In genomic region chr7:16753932-16754571, GRCh38 we compare ENCODE assay signal across 8 cellular contexts. TPM values are rescaled to one million over a fixed set of nuclear protein-coding genes. Genes with fewer than 3 reads are reported as not detected.
DNase-seq lines count a peak whose midpoint lies in the region; FAIRE-seq and TF ChIP-seq lines count a peak whose summit lies in the region.

No MANE protein-coding gene starts in this region.

- peak overlapping the region in 1 of 2 experiments; percentile 86 for H3K14ac ChIP-seq in mesenchymal stem cell (ENCODE audit: low read length in 2 of 2)

- H3K36me3 ChIP-seq in ACC112 (ENCODE audit: insufficient read depth, low read length) (no peaks in the 10 kb centered on the region), HUES48 (ENCODE audit: control insufficient read depth, insufficient read depth, low read length) (no peaks in the 10 kb centered on the region), SU-DHL-6 (ENCODE audit: low read length) (no peaks in the 10 kb centered on the region), ectodermal cell (ENCODE audit: control insufficient read depth, insufficient read depth, low read length) (no peaks in the 10 kb centered on the region), mesenchymal stem cell (ENCODE audit: control insufficient read depth in 1 of 2, insufficient read depth in 2 of 2, low read depth in 1 of 2, low read length in 2 of 2) (no peaks in the 10 kb centered on the region), tibial nerve (no peaks in the 10 kb centered on the region)

- no peak for TF ChIP-seq CTCF in GM12865 (IDR thresholded peaks at IDR 0.05; ENCODE audit: insufficient read depth, low read depth, low read length, missing control alignments)
- no peak for TF ChIP-seq CTCF in SU-DHL-6 (IDR thresholded peaks at IDR 0.05; ENCODE audit: insufficient read depth, low read length, poor library complexity, severe bottlenecking)
- no peak for TF ChIP-seq CTCF in tibial nerve (IDR thresholded peaks at IDR 0.05)

- H3K9me3 ChIP-seq in HUES48 (ENCODE audit: control insufficient read depth, insufficient read depth, low read length) (no peaks in the 10 kb centered on the region), SU-DHL-6 (ENCODE audit: insufficient read depth, low read length) (no peaks in the 10 kb centered on the region), ectodermal cell (ENCODE audit: control insufficient read depth, low read length) (no peaks in the 10 kb centered on the region), mesenchymal stem cell (ENCODE audit: control insufficient read depth, low read length) (no peaks in the 10 kb centered on the region), tibial nerve (no peaks in the 10 kb centered on the region)

- no peak overlapping the region for H2BK5ac ChIP-seq in mesenchymal stem cell (ENCODE audit: low read depth, low read length, poor library complexity, severe bottlenecking)

- H2BK12ac ChIP-seq in mesenchymal stem cell (ENCODE audit: low read length in 2 of 2) = peak overlapping the region in 1 of 2 experiments; percentile 45

- no peaks in the 10 kb centered on the region for H4K20me1 ChIP-seq in SU-DHL-6 (ENCODE audit: low read depth, low read length)

- no peak for FAIRE-seq in GM12891 (lab: Jason Lieb, UNC)

- peak overlapping the region; percentile 74 for H4K8ac ChIP-seq in mesenchymal stem cell (ENCODE audit: low read length)

- peaks cover 10% of the 10 kb centered on the region for H3K27me3 ChIP-seq in ACC112 (ENCODE audit: insufficient read depth, low read length)
- H3K27me3 ChIP-seq in HUES48 (ENCODE audit: control insufficient read depth, insufficient read depth, low read length) = peaks cover 12% of the 10 kb centered on the region
- no peaks in the 10 kb centered on the region for H3K27me3 ChIP-seq in SU-DHL-6 (ENCODE audit: low read length)
- H3K27me3 ChIP-seq in ectodermal cell (ENCODE audit: control insufficient read depth, insufficient read depth, low read length, poor library complexity, severe bottlenecking) = peaks cover 11% of the 10 kb centered on the region
- H3K27me3 ChIP-seq in mesenchymal stem cell (ENCODE audit: control insufficient read depth in 1 of 2, insufficient read depth in 1 of 2, low read length in 2 of 2) = peaks cover 0 to 4% of the 10 kb centered on the region in 2 experiments
- peaks cover 0 to 21% of the 10 kb centered on the region in 2 donors for H3K27me3 ChIP-seq in tibial nerve

- no peak overlapping the region for H3K27ac ChIP-seq in ACC112 (ENCODE audit: low read depth, low read length)
- peak overlapping the region; percentile 54 for H3K27ac ChIP-seq in HUES48 (ENCODE audit: low read depth, low read length)
- H3K27ac ChIP-seq in SU-DHL-6 (ENCODE audit: low read depth, low read length) = no peak overlapping the region
- H3K27ac ChIP-seq in ectodermal cell (ENCODE audit: insufficient read depth, low read depth, low read length, poor library complexity, severe bottlenecking) = peak overlapping the region; percentile 82
- no peak overlapping the region for H3K27ac ChIP-seq in mesenchymal stem cell (ENCODE audit: low read length, poor library complexity, severe bottlenecking)
- peak overlapping the region in 2 of 4 donors; percentile 64 to 72 for H3K27ac ChIP-seq in tibial nerve

- no peak for TF ChIP-seq EP300 in tibial nerve (IDR thresholded peaks at IDR 0.05)

- peaks cover 2% of the 10 kb centered on the region for H3K79me1 ChIP-seq in mesenchymal stem cell (replicated peaks; ENCODE audit: low read length, poor library complexity, severe bottlenecking)

- H2AK5ac ChIP-seq in mesenchymal stem cell (ENCODE audit: low read length, severe bottlenecking) = no peak overlapping the region

- peak overlapping the region in 1 of 2 experiments; percentile 84 for H3K18ac ChIP-seq in mesenchymal stem cell (ENCODE audit: low read depth in 1 of 2, low read length in 2 of 2)

- H3F3A ChIP-seq in SU-DHL-6 (ENCODE audit: insufficient read depth) = peaks cover 23% of the 10 kb centered on the region

- DNase-seq in GM12865 (ENCODE audit: low read depth) (no peak), mesenchymal stem cell (peak; percentile 56), tibial nerve (ENCODE audit: low spot score in 2 of 2) (no peak), GM12891 (ENCODE audit: insufficient read length, low spot score) (no peak)

- H3K9me2 ChIP-seq in SU-DHL-6 (replicated peaks; ENCODE audit: insufficient read depth, low read length) = no peaks in the 10 kb centered on the region

- H2BK120ac ChIP-seq in mesenchymal stem cell (ENCODE audit: low read depth, low read length) = no peak overlapping the region

- no peak overlapping the region for H3K4ac ChIP-seq in mesenchymal stem cell (ENCODE audit: low read depth in 1 of 2, low read length in 2 of 2)

- H3K9ac ChIP-seq in HUES48 (ENCODE audit: low read depth, low read length) (peak overlapping the region; percentile 37; the same call in 1 of the 2 replicates), SU-DHL-6 (ENCODE audit: low read length) (peak overlapping the region; percentile 64), mesenchymal stem cell (ENCODE audit: low read length) (no peak overlapping the region)

- H3K79me2 ChIP-seq in ACC112 (ENCODE audit: control insufficient read depth, insufficient read depth, low read length, unreplicated experiment) = no peaks in the 10 kb centered on the region
- no peaks in the 10 kb centered on the region for H3K79me2 ChIP-seq in SU-DHL-6 (ENCODE audit: insufficient read depth, low read length)

- H3K4me1 ChIP-seq in ACC112 (ENCODE audit: control insufficient read depth, insufficient read depth, low read length, unreplicated experiment) (no peaks in the 10 kb centered on the region), HUES48 (ENCODE audit: control insufficient read depth, insufficient read depth, low read length) (peaks cover 22% of the 10 kb centered on the region), ectodermal cell (ENCODE audit: control insufficient read depth, insufficient read depth, low read length) (peaks cover 6% of the 10 kb centered on the region), mesenchymal stem cell (ENCODE audit: control insufficient read depth, insufficient read depth, low read depth, low read length) (peaks cover 2% of the 10 kb centered on the region), tibial nerve (peaks cover 0 to 21% (median 4%) of the 10 kb centered on the region in 4 donors)

- H4K91ac ChIP-seq in mesenchymal stem cell (ENCODE audit: low read length) = no peak overlapping the region

- H2AFZ ChIP-seq in ACC112 (ENCODE audit: low read length, unreplicated experiment) (peak overlapping the region; percentile 97), SU-DHL-6 (ENCODE audit: low read depth, low read length, severe bottlenecking) (peak overlapping the region; percentile 90), mesenchymal stem cell (ENCODE audit: low read depth, low read length) (peak overlapping the region; percentile 95)

- peak overlapping the region in 1 of 2 experiments; percentile 68 for H3K23ac ChIP-seq in mesenchymal stem cell (ENCODE audit: low read length in 2 of 2)

- H2BK15ac ChIP-seq in mesenchymal stem cell (ENCODE audit: low read depth, poor library complexity, severe bottlenecking) = no peak overlapping the region

- TF ChIP-seq POLR2A in tibial nerve (IDR thresholded peaks at IDR 0.05) = no peak
- TF ChIP-seq POLR2A in GM12891 (IDR thresholded peaks at IDR 0.05; ENCODE audit: low read depth, low read length) = no peak

- H3K4me2 ChIP-seq in SU-DHL-6 (ENCODE audit: low read depth, low read length, poor library complexity, severe bottlenecking) = peak overlapping the region; percentile 86
- H3K4me2 ChIP-seq in mesenchymal stem cell (ENCODE audit: low read length, poor library complexity, severe bottlenecking) = peak overlapping the region; percentile 98

- H3K4me3 ChIP-seq in ACC112 (ENCODE audit: low read depth, low read length) = peak overlapping the region; percentile 88
- peak overlapping the region; percentile 5 for H3K4me3 ChIP-seq in GM12865 (ENCODE audit: low read depth, low read length)
- H3K4me3 ChIP-seq in HUES48 (ENCODE audit: low read depth, low read length) = peak overlapping the region; percentile 84
- H3K4me3 ChIP-seq in SU-DHL-6 (ENCODE audit: insufficient read depth, low read length, poor library complexity, severe bottlenecking) = peak overlapping the region; percentile 88
- peak overlapping the region; percentile 86 for H3K4me3 ChIP-seq in ectodermal cell (ENCODE audit: insufficient read depth, low read depth, low read length)
- H3K4me3 ChIP-seq in mesenchymal stem cell (ENCODE audit: insufficient read depth in 1 of 2, low read depth in 1 of 2, low read length in 2 of 2) = peak overlapping the region; percentile 78 to 88
- peak overlapping the region; percentile 46 to 75 (median 72) for H3K4me3 ChIP-seq in tibial nerve

- 1% methylated on average over 52 of the region's 52 CpGs for WGBS in ectodermal cell, 2 experiments
- under 1% methylated on average over 50 of the region's 52 CpGs for WGBS in mesenchymal stem cell
- 3% methylated on average over 49 to 52 of the region's 52 CpGs for WGBS in tibial nerve, 2 donors

TF ChIP-seq in GM12891, 5 proteins besides CTCF, POLR2A, EP300 and RAD21:
- TF ChIP-seq PAX5 (IDR thresholded peaks at IDR 0.05; ENCODE audit: insufficient read depth, low read length, severe bottlenecking) = no peak
- TF ChIP-seq POLR2AphosphoS5 (IDR thresholded peaks at IDR 0.05; ENCODE audit: low read depth, low read length) = no peak
- TF ChIP-seq POU2F2 (IDR thresholded peaks at IDR 0.05; ENCODE audit: low read depth, low read length) = no peak
- TF ChIP-seq TAF1 (IDR thresholded peaks at IDR 0.05; ENCODE audit: low read depth, low read length) = no peak
- no peak for TF ChIP-seq SPI1 (IDR thresholded peaks at IDR 0.05; ENCODE audit: low read depth, low read length)

RNA-seq across cellular contexts. Expression of gene TSPAN13, which starts 0.5 kb away (rescaled TPM):
- 28.0 TPM for polyA plus RNA-seq in ectodermal cell (2013, experiment 1 of 4)
- 26.0 TPM for polyA plus RNA-seq in ectodermal cell (2013, experiment 2 of 4)
- 28.1 TPM for polyA plus RNA-seq in ectodermal cell (2013, experiment 3 of 4)
- 31.5 TPM for polyA plus RNA-seq in ectodermal cell (2013, experiment 4 of 4)
- 13.0 TPM for polyA plus RNA-seq in mesenchymal stem cell (2013, experiment 1 of 2)
- polyA plus RNA-seq in mesenchymal stem cell (2013, experiment 2 of 2) = 13.7 TPM
- 10 to 100 TPM in 1 of 4 donors, 1 to 10 TPM in 3; 6.9 to 11.7 (median 9.0) TPM for total RNA-seq in tibial nerve
- polyA plus RNA-seq in GM12891 (2012; ENCODE audit: low read depth, missing spikeins) = not detected

RNA-seq across cellular contexts. Expression of gene AGR2, which starts 50.7 kb away (rescaled TPM):
- polyA plus RNA-seq in ectodermal cell (2013, experiment 1 of 4) = not detected
- polyA plus RNA-seq in ectodermal cell (2013, experiment 2 of 4) = not detected
- polyA plus RNA-seq in ectodermal cell (2013, experiment 3 of 4) = not detected
- not detected for polyA plus RNA-seq in ectodermal cell (2013, experiment 4 of 4)
- polyA plus RNA-seq in mesenchymal stem cell (2013, experiment 1 of 2) = not detected
- polyA plus RNA-seq in mesenchymal stem cell (2013, experiment 2 of 2) = not detected
- total RNA-seq in tibial nerve = not detected
- polyA plus RNA-seq in GM12891 (2012; ENCODE audit: low read depth, missing spikeins) = not detected

Comparison
In these comparisons a context has a peak if more than half of its experiments do, and no peak if none do; other contexts are left out.
1. H3K27ac ChIP-seq: peak in HUES48 (single experiment) and ectodermal cell (single experiment); none in ACC112 (single experiment), SU-DHL-6 (single experiment) and mesenchymal stem cell (single experiment).
2. H3K4me3 ChIP-seq: peak in every context shown above with its lines; median percentile 88 in ACC112; 88 in SU-DHL-6; 86 in ectodermal cell; 84 in HUES48; 83 in mesenchymal stem cell; 72 in tibial nerve; 5 in GM12865.
3. Peak in every context shown above with its lines, with median percentiles within 50 percentile points of each other: H2AFZ ChIP-seq.